ENCODE assay signal across 9 cellular contexts in genomic region chr2:131529864-131530445, GRCh38. TPM values are rescaled to one million over a fixed set of nuclear protein-coding genes. Genes with fewer than 3 reads are reported as not detected.
DNase-seq lines count a peak whose midpoint lies in the region; ATAC-seq, FAIRE-seq and TF ChIP-seq lines count a peak whose summit lies in the region.
"Not testable (repeated sequence)": the region's sequence is repeated elsewhere in the genome, so short reads cannot be mapped to it uniquely, and the experiment has no call there.
"Had no signal": no experiment of that assay in that cellular context is flagged by ENCODE, and none has a peak within 500 bp of the region (broad histone marks: within the 10 kb centered on the region; RNA-seq: fewer than 3 reads in every experiment).

No MANE protein-coding gene starts in this region.

- not testable (repeated sequence) for H3K27me3 ChIP-seq in Peyer's patch; endothelial cell of umbilical vein (ENCODE audit: control insufficient read depth in 2 of 2, insufficient read depth in 2 of 2, low read length in 2 of 2)

- not testable (repeated sequence) for H3K9ac ChIP-seq in endothelial cell of umbilical vein (replicated peaks; ENCODE audit: extremely low read depth, insufficient read depth, low read length)

- H3K9me3 Mint-ChIP-seq in activated T-helper 2 cell treated with anti-CD3 and anti-CD28 coated beads, Interferon-gamma antibody, Interleukin-2, Interleukin-4, amounts not matched to agents 10 μg/mL and 5 μg/mL and 100 μg/mL, durations not matched to agents 14 hours and 24 hours and 36 hours; neural crest cell; stimulated activated effector memory CD8-positive, alpha-beta T cell treated with anti-CD3 and anti-CD28 coated beads, Interleukin-12 subunit alpha, Interleukin-12 subunit beta, amount 100 ng/mL, for 72 hours: not testable (repeated sequence)

- not testable (repeated sequence) for H3K9me3 ChIP-seq in Peyer's patch; endothelial cell of umbilical vein (replicated peaks; ENCODE audit: control insufficient read depth, insufficient read depth, low read length)

- not testable (repeated sequence) for H3K36me3 Mint-ChIP-seq in activated T-helper 2 cell treated with anti-CD3 and anti-CD28 coated beads, Interferon-gamma antibody, Interleukin-2, Interleukin-4, amounts not matched to agents 10 μg/mL and 5 μg/mL and 100 μg/mL, durations not matched to agents 14 hours and 24 hours and 36 hours (ENCODE audit: low read depth); neural crest cell (ENCODE audit: low read depth); stimulated activated effector memory CD8-positive, alpha-beta T cell treated with anti-CD3 and anti-CD28 coated beads, Interleukin-12 subunit alpha, Interleukin-12 subunit beta, amount 100 ng/mL, for 72 hours

- not testable (repeated sequence) for TF ChIP-seq CTCF in GM12864 (IDR thresholded peaks at IDR 0.05; ENCODE audit: low read depth, low read length, missing control alignments); Peyer's patch (IDR thresholded peaks at IDR 0.05); endothelial cell of umbilical vein (IDR thresholded peaks at IDR 0.05; ENCODE audit: extremely low read depth in 1 of 2, insufficient read depth in 1 of 2, low read depth in 1 of 2, low read length in 2 of 2); neural crest cell (conservative IDR thresholded peaks at IDR 0.05)

- H3K4me1 ChIP-seq in Peyer's patch; endothelial cell of umbilical vein (ENCODE audit: control insufficient read depth, extremely low read depth, insufficient read depth, low read length): not testable (repeated sequence)

- not testable (repeated sequence) for H3K27ac Mint-ChIP-seq in activated T-helper 2 cell treated with anti-CD3 and anti-CD28 coated beads, Interferon-gamma antibody, Interleukin-2, Interleukin-4, amounts not matched to agents 10 μg/mL and 5 μg/mL and 100 μg/mL, durations not matched to agents 14 hours and 24 hours and 36 hours; neural crest cell (ENCODE audit: unreplicated experiment); stimulated activated effector memory CD8-positive, alpha-beta T cell treated with anti-CD3 and anti-CD28 coated beads, Interleukin-12 subunit alpha, Interleukin-12 subunit beta, amount 100 ng/mL, for 72 hours

- CTCF ChIA-PET in endothelial cell of umbilical vein (lab: Charles Lee) = not testable (repeated sequence)

- peaks cover 15% of the 10 kb centered on the region for H3K4me1 Mint-ChIP-seq in activated T-helper 2 cell treated with anti-CD3 and anti-CD28 coated beads, Interferon-gamma antibody, Interleukin-2, Interleukin-4, amounts not matched to agents 10 μg/mL and 5 μg/mL and 100 μg/mL, durations not matched to agents 14 hours and 24 hours and 36 hours (ENCODE audit: low read depth)
- not testable (repeated sequence) for H3K4me1 Mint-ChIP-seq in neural crest cell
- peaks cover 16% of the 10 kb centered on the region for H3K4me1 Mint-ChIP-seq in stimulated activated effector memory CD8-positive, alpha-beta T cell treated with anti-CD3 and anti-CD28 coated beads, Interleukin-12 subunit alpha, Interleukin-12 subunit beta, amount 100 ng/mL, for 72 hours

- peak; percentile 28 for FAIRE-seq in endothelial cell of umbilical vein (lab: Jason Lieb, UNC)

- H3K27ac ChIP-seq in Peyer's patch; endothelial cell of umbilical vein (ENCODE audit: insufficient read depth, low read depth, low read length): not testable (repeated sequence)

- not testable (repeated sequence) for H3K4me2 ChIP-seq in endothelial cell of umbilical vein (ENCODE audit: insufficient read depth, low read length)

- H3K79me2 ChIP-seq in endothelial cell of umbilical vein (ENCODE audit: control insufficient read depth, insufficient read depth, low read length) = not testable (repeated sequence)

- not testable (repeated sequence) for H3K9me1 ChIP-seq in endothelial cell of umbilical vein (replicated peaks; ENCODE audit: control insufficient read depth, extremely low read depth, insufficient read depth, low read length)

- TF ChIP-seq POLR2A in Peyer's patch (IDR thresholded peaks at IDR 0.05); endothelial cell of umbilical vein (IDR thresholded peaks at IDR 0.05; ENCODE audit: low read depth, low read length): not testable (repeated sequence)

- not testable (repeated sequence) for H4K20me1 ChIP-seq in endothelial cell of umbilical vein (replicated peaks; ENCODE audit: control insufficient read depth, extremely low read depth, insufficient read depth, low read length)

- H3K36me3 ChIP-seq in Peyer's patch; endothelial cell of umbilical vein (ENCODE audit: control insufficient read depth in 2 of 2, extremely low read depth in 1 of 2, insufficient read depth in 2 of 2, low read length in 2 of 2): not testable (repeated sequence)

- not testable (repeated sequence) for H3K4me3 Mint-ChIP-seq in activated T-helper 2 cell treated with anti-CD3 and anti-CD28 coated beads, Interferon-gamma antibody, Interleukin-2, Interleukin-4, amounts not matched to agents 10 μg/mL and 5 μg/mL and 100 μg/mL, durations not matched to agents 14 hours and 24 hours and 36 hours (ENCODE audit: low read depth)
- H3K4me3 Mint-ChIP-seq in neural crest cell = peak overlapping the region; percentile 75
- H3K4me3 Mint-ChIP-seq in stimulated activated effector memory CD8-positive, alpha-beta T cell treated with anti-CD3 and anti-CD28 coated beads, Interleukin-12 subunit alpha, Interleukin-12 subunit beta, amount 100 ng/mL, for 72 hours = peak overlapping the region; percentile 81

- intact Hi-C loops in activated T-helper 2 cell treated with anti-CD3 and anti-CD28 coated beads, Interferon-gamma antibody, Interleukin-2, Interleukin-4, amounts not matched to agents 10 μg/mL and 5 μg/mL and 100 μg/mL, durations not matched to agents 14 hours and 24 hours and 36 hours (cut with micrococcal nuclease) = loop anchor here (5.0 kb wide), 1 partner anchor 118 kb away; no protein-coding TSS in a partner anchor
- intact Hi-C loops in endothelial cell of umbilical vein (cut with micrococcal nuclease) = loop anchor here (5.0 kb wide), 1 partner anchor 38 kb away; the partner anchor contains the start of gene MZT2A

- not testable (repeated sequence) for H3K27me3 Mint-ChIP-seq in activated T-helper 2 cell treated with anti-CD3 and anti-CD28 coated beads, Interferon-gamma antibody, Interleukin-2, Interleukin-4, amounts not matched to agents 10 μg/mL and 5 μg/mL and 100 μg/mL, durations not matched to agents 14 hours and 24 hours and 36 hours (ENCODE audit: low read depth); neural crest cell (ENCODE audit: low read depth)

- not testable (repeated sequence) for BruUV-seq in endothelial cell of umbilical vein (replicated peaks; lab: Mats Ljungman, UMichigan)

- peak overlapping the region; percentile 68 for H3K4me3 ChIP-seq in GM12864 (ENCODE audit: low read depth, low read length)
- not testable (repeated sequence) for H3K4me3 ChIP-seq in Peyer's patch; endothelial cell of umbilical vein (replicated peaks in 1 of 3; ENCODE audit: insufficient read depth in 1 of 3, low read depth in 1 of 3, low read length in 3 of 3)

- ATAC-seq in HG02610 (IDR thresholded peaks at IDR 0.05; ENCODE audit: unreplicated experiment) = peak; percentile 5
- ATAC-seq in stimulated activated effector memory CD8-positive, alpha-beta T cell treated with anti-CD3 and anti-CD28 coated beads, Interleukin-12 subunit alpha, Interleukin-12 subunit beta, amount 100 ng/mL, for 72 hours = not testable (repeated sequence)

- dilution Hi-C loops in endothelial cell of umbilical vein (cut with MboI; ENCODE audit: extremely low pct_ligation_motif_present, low sequenced_read_pairs) = not testable (repeated sequence)

- H2AFZ ChIP-seq in endothelial cell of umbilical vein (ENCODE audit: low read depth, low read length) = not testable (repeated sequence)

- POLR2A ChIA-PET in endothelial cell of umbilical vein (lab: Charles Lee) = not testable (repeated sequence)

- not testable (repeated sequence) for DNase-seq in GM12864 (ENCODE audit: low read depth); endothelial cell of umbilical vein (ENCODE audit: low read depth, low spot score); neural crest cell (ENCODE audit: low read depth, low spot score)
- DNase-seq in Peyer's patch = peak in 2 of 3 donors; percentile 21 to 39
- DNase-seq in activated T-helper 2 cell treated with anti-CD3 and anti-CD28 coated beads, Interferon-gamma antibody, Interleukin-2, Interleukin-4, amounts not matched to agents 10 μg/mL and 5 μg/mL and 100 μg/mL, durations not matched to agents 14 hours and 24 hours and 36 hours (ENCODE audit: low spot score) = peak; percentile 6
- peak in 1 of 2 donors; percentile 44 for DNase-seq in stimulated activated effector memory CD8-positive, alpha-beta T cell treated with anti-CD3 and anti-CD28 coated beads, Interleukin-12 subunit alpha, Interleukin-12 subunit beta, amount 100 ng/mL, for 72 hours (ENCODE audit: low spot score in 2 of 2)

RNA-seq across cellular contexts. Expression of gene CCDC74A, which starts 2.3 kb away (rescaled TPM):
- 1 to 10 TPM in 1 of 4 donors, not detected in 3; 1.6 TPM for total RNA-seq in Peyer's patch
- total RNA-seq in activated T-helper 2 cell treated with anti-CD3 and anti-CD28 coated beads, Interferon-gamma antibody, Interleukin-2, Interleukin-4, amounts not matched to agents 10 μg/mL and 5 μg/mL and 100 μg/mL, durations not matched to agents 14 hours and 24 hours and 36 hours = 2.8 and 3.3 TPM in 2 replicates
- total RNA-seq in endothelial cell of umbilical vein = 6.8 and 7.0 TPM in 2 replicates
- polyA plus RNA-seq in endothelial cell of umbilical vein = 11.7 and 13.6 TPM in 2 replicates
- 7.5 and 10.2 TPM in 2 replicates for polyA plus RNA-seq in endothelial cell of umbilical vein (2011; cell fraction: cytosol; rRNA removed)
- 46.8 and 56.5 TPM in 2 replicates for polyA plus RNA-seq in endothelial cell of umbilical vein (2011; cell fraction: nucleus; rRNA removed)
- 2.4 and 3.5 TPM in 2 replicates for polyA plus RNA-seq in endothelial cell of umbilical vein (2012)
- polyA minus RNA-seq in endothelial cell of umbilical vein = 4.3 and 5.9 TPM in 2 replicates
- polyA minus RNA-seq in endothelial cell of umbilical vein (2011; cell fraction: cytosol; rRNA and poly(A)+ RNA removed) = not detected
- 6.1 and 11.1 TPM in 2 replicates for polyA minus RNA-seq in endothelial cell of umbilical vein (2011; cell fraction: nucleus; rRNA and poly(A)+ RNA removed)
- total RNA-seq in neural crest cell = 24.0 and 25.5 TPM in 2 replicates

RNA-seq across cellular contexts. Expression of gene MZT2A, which starts 37.8 kb away (rescaled TPM):
- total RNA-seq in Peyer's patch = 10 to 100 TPM; 24.9 to 46.2 (median 44.7) TPM
- 124 and 130 TPM in 2 replicates for total RNA-seq in activated T-helper 2 cell treated with anti-CD3 and anti-CD28 coated beads, Interferon-gamma antibody, Interleukin-2, Interleukin-4, amounts not matched to agents 10 μg/mL and 5 μg/mL and 100 μg/mL, durations not matched to agents 14 hours and 24 hours and 36 hours
- 170 and 184 TPM in 2 replicates for total RNA-seq in endothelial cell of umbilical vein
- polyA plus RNA-seq in endothelial cell of umbilical vein = 117 and 204 TPM in 2 replicates
- polyA plus RNA-seq in endothelial cell of umbilical vein (2011; cell fraction: cytosol; rRNA removed) = 61.1 and 125 TPM in 2 replicates
- 30.5 and 31.3 TPM in 2 replicates for polyA plus RNA-seq in endothelial cell of umbilical vein (2011; cell fraction: nucleus; rRNA removed)
- 75.7 and 116 TPM in 2 replicates for polyA plus RNA-seq in endothelial cell of umbilical vein (2012)
- polyA minus RNA-seq in endothelial cell of umbilical vein = 15.9 and 17.2 TPM in 2 replicates
- 51.9 TPM for polyA minus RNA-seq in endothelial cell of umbilical vein (2011; cell fraction: cytosol; rRNA and poly(A)+ RNA removed)
- 8.5 and 16.3 TPM in 2 replicates for polyA minus RNA-seq in endothelial cell of umbilical vein (2011; cell fraction: nucleus; rRNA and poly(A)+ RNA removed)
- 114 TPM in 2 replicates for total RNA-seq in neural crest cell

RNA-seq across cellular contexts. Expression of gene TUBA3D, which starts 54.0 kb away (rescaled TPM):
- under 1 TPM in 2 of 4 donors, not detected in 2; 0.76 to 0.88 TPM for total RNA-seq in Peyer's patch
- total RNA-seq in activated T-helper 2 cell treated with anti-CD3 and anti-CD28 coated beads, Interferon-gamma antibody, Interleukin-2, Interleukin-4, amounts not matched to agents 10 μg/mL and 5 μg/mL and 100 μg/mL, durations not matched to agents 14 hours and 24 hours and 36 hours = not detected in 2 replicates
- not detected in 2 replicates for total RNA-seq in endothelial cell of umbilical vein
- not detected in 2 replicates for polyA plus RNA-seq in endothelial cell of umbilical vein
- polyA plus RNA-seq in endothelial cell of umbilical vein (2011; cell fraction: cytosol; rRNA removed) = not detected in 2 replicates
- polyA plus RNA-seq in endothelial cell of umbilical vein (2011; cell fraction: nucleus; rRNA removed) = not detected in 2 replicates
- 0.15 and 0.22 TPM in 2 replicates for polyA plus RNA-seq in endothelial cell of umbilical vein (2012)
- not detected in 2 replicates for polyA minus RNA-seq in endothelial cell of umbilical vein
- polyA minus RNA-seq in endothelial cell of umbilical vein (2011; cell fraction: cytosol; rRNA and poly(A)+ RNA removed) = not detected
- polyA minus RNA-seq in endothelial cell of umbilical vein (2011; cell fraction: nucleus; rRNA and poly(A)+ RNA removed) = not detected in 2 replicates
- total RNA-seq in neural crest cell = not detected in 2 replicates
- total RNA-seq: Daoy, GM23248 had no signal
- polyA plus RNA-seq: GM23248 had no signal
